9 cellular contexts compared by ENCODE assay signal in the genomic region with DNA sequence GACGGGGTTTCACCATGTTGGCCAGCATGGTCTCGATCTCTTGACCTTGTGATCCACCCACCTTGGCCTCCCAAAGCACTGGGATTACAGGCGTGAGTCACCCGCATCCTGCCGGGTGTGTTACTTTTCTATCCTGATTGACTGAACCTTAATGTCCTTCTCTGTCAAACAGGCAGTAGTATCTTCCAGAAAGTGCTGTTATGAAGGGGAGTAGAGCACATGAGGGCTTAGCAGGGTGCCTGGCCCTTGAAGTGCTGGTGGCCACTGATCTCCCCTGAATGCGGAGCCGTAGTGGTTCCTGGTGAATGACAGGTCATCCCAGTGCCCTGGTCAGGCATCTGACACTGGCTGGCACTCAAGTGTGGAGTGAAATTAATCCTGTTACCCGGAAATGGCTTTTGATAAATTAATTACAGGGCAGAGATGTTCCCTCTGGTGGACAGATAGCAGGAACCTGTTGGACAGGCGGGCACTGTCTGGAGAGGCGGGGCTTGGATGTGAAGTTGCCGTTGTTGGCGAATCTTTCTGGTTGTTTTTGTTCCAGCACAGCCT. TPM values are rescaled to one million over a fixed set of nuclear protein-coding genes. Genes with fewer than 3 reads are reported as not detected.
DNase-seq lines count a peak whose midpoint lies in the region; ATAC-seq and TF ChIP-seq lines count a peak whose summit lies in the region.
"Had no signal": no experiment of that assay in that cellular context is flagged by ENCODE, and none has a peak within 500 bp of the region (broad histone marks: within the 10 kb centered on the region; RNA-seq: fewer than 3 reads in every experiment).

No MANE protein-coding gene starts in this region.

- no peak overlapping the region for H3K4ac ChIP-seq in mesenchymal stem cell (ENCODE audit: low read depth in 1 of 2, low read length in 2 of 2)

- no peak for TF ChIP-seq CTCF in AG04450 (IDR thresholded peaks at IDR 0.05; ENCODE audit: low read depth, low read length)

- H3K23ac ChIP-seq in mesenchymal stem cell (ENCODE audit: low read length in 2 of 2), result no peak overlapping the region

- H3K79me1 ChIP-seq in mesenchymal stem cell (replicated peaks; ENCODE audit: low read length, poor library complexity, severe bottlenecking), result peaks cover 1% of the 10 kb centered on the region

- H3K9ac ChIP-seq in mesenchymal stem cell (ENCODE audit: low read length), result peak overlapping the region; percentile 55

- no peak overlapping the region for H3K18ac ChIP-seq in mesenchymal stem cell (ENCODE audit: low read depth in 1 of 2, low read length in 2 of 2)

- H3K27me3 Mint-ChIP-seq in IgD-negative memory B cell, result no peaks in the 10 kb centered on the region

- peaks cover 44 to 62% (median 56%) of the 10 kb centered on the region in 3 donors for H3K4me1 Mint-ChIP-seq in IgD-negative memory B cell

- peak overlapping the region in 1 of 4 donors; percentile 61 for H3K4me3 Mint-ChIP-seq in IgD-negative memory B cell

- ATAC-seq in GM18867 (IDR thresholded peaks at IDR 0.05; ENCODE audit: unreplicated experiment) (no peak), HG03378 (IDR thresholded peaks at IDR 0.05; ENCODE audit: unreplicated experiment) (no peak)

- no peaks in the 10 kb centered on the region for H3K36me3 Mint-ChIP-seq in IgD-negative memory B cell

- H3K9me3 Mint-ChIP-seq in IgD-negative memory B cell, result no peaks in the 10 kb centered on the region

- H2BK120ac ChIP-seq in mesenchymal stem cell (ENCODE audit: low read depth, low read length), result no peak overlapping the region

- DNase-seq in AG04450 (ENCODE audit: low read depth, low spot score) (no peak), caudate nucleus (lab: John Stamatoyannopoulos, UW) (peak in 2 of 61 donors; percentile 15 to 56), mesenchymal stem cell (no peak), iPS-NIHi11 (ENCODE audit: low spot score) (no peak), NCI-H1930 (lab: John Stamatoyannopoulos, UW) (no peak)

- H3K14ac ChIP-seq in mesenchymal stem cell (ENCODE audit: low read length in 2 of 2), result no peak overlapping the region

- H2BK15ac ChIP-seq in mesenchymal stem cell (ENCODE audit: low read depth, poor library complexity, severe bottlenecking), result no peak overlapping the region

- H3K9me3 ChIP-seq in AG04450 (ENCODE audit: control insufficient read depth, insufficient read depth, low read length) (no peaks in the 10 kb centered on the region; the same call in 1 of the 2 replicates), mesenchymal stem cell (ENCODE audit: control insufficient read depth, low read length) (no peaks in the 10 kb centered on the region)
- H3K9me3 ChIP-seq: neutrophil had no signal

- peak overlapping the region; percentile 26 for H3K4me2 ChIP-seq in mesenchymal stem cell (ENCODE audit: low read length, poor library complexity, severe bottlenecking)

- H2AFZ ChIP-seq in mesenchymal stem cell (ENCODE audit: low read depth, low read length), result no peak overlapping the region

- H3K27ac Mint-ChIP-seq in IgD-negative memory B cell, result peak overlapping the region; percentile 67 to 95 (median 74)

- H3K4me1 ChIP-seq in mesenchymal stem cell (ENCODE audit: control insufficient read depth, insufficient read depth, low read depth, low read length), result peaks cover 58% of the 10 kb centered on the region

- POLR2A ChIA-PET in AG04450 (lab: Yijun Ruan, JAX), result interaction anchor here (1.2 kb wide), 1 partner anchor 49 kb away, joined by 3 read pairs; no protein-coding TSS in a partner anchor

- CTCF ChIA-PET in AG04450 (lab: Charles Lee), result interaction anchor here (0.5 kb wide), 1 partner anchor 21 kb away, joined by 5 read pairs; no protein-coding TSS in a partner anchor

- no peak overlapping the region for H3K4me3 ChIP-seq in AG04450 (ENCODE audit: low read depth, low read length)
- no peak overlapping the region for H3K4me3 ChIP-seq in mesenchymal stem cell (ENCODE audit: insufficient read depth in 1 of 2, low read depth in 1 of 2, low read length in 2 of 2)

- H3K36me3 ChIP-seq in mesenchymal stem cell (ENCODE audit: control insufficient read depth in 1 of 2, insufficient read depth in 2 of 2, low read depth in 1 of 2, low read length in 2 of 2), result peaks cover 0 to 19% of the 10 kb centered on the region in 2 experiments

- H4K91ac ChIP-seq in mesenchymal stem cell (ENCODE audit: low read length), result no peak overlapping the region

- H2BK5ac ChIP-seq in mesenchymal stem cell (ENCODE audit: low read depth, low read length, poor library complexity, severe bottlenecking), result no peak overlapping the region

- H3K27me3 ChIP-seq in AG04450 (ENCODE audit: control insufficient read depth, insufficient read depth, low read length) (no peaks in the 10 kb centered on the region), mesenchymal stem cell (ENCODE audit: control insufficient read depth in 1 of 2, insufficient read depth in 1 of 2, low read length in 2 of 2) (no peaks in the 10 kb centered on the region)
- H3K27me3 ChIP-seq: neutrophil had no signal

- peak overlapping the region; percentile 83 for H3K27ac ChIP-seq in AG04450 (ENCODE audit: low read depth, low read length)
- peak overlapping the region; percentile 2 for H3K27ac ChIP-seq in caudate nucleus (ENCODE audit: low read depth, low read length)
- peak overlapping the region; percentile 99 for H3K27ac ChIP-seq in mesenchymal stem cell (ENCODE audit: low read length, poor library complexity, severe bottlenecking)
- H3K27ac ChIP-seq: neutrophil had no signal

- H2AK5ac ChIP-seq in mesenchymal stem cell (ENCODE audit: low read length, severe bottlenecking), result peak overlapping the region; percentile 86

- no peak overlapping the region for H4K8ac ChIP-seq in mesenchymal stem cell (ENCODE audit: low read length)

- H2BK12ac ChIP-seq in mesenchymal stem cell (ENCODE audit: low read length in 2 of 2), result no peak overlapping the region

- WGBS in mesenchymal stem cell, result 82% methylated on average over 7 of the region's 12 CpGs

RNA-seq across cellular contexts. Expression of gene PRRC2B, which starts 28.4 kb away (rescaled TPM):
- polyA plus RNA-seq in AG04450 (2011; rRNA removed) (31.8 and 37.3 TPM in 2 replicates), IgD-negative memory B cell (34.1 TPM)
- 70.2 and 78.0 TPM in 2 replicates for polyA minus RNA-seq in AG04450 (2011; rRNA and poly(A)+ RNA removed)
- polyA plus RNA-seq in mesenchymal stem cell (2013, experiment 1 of 2), result 55.8 TPM
- polyA plus RNA-seq in mesenchymal stem cell (2013, experiment 2 of 2), result 53.6 TPM

Comparison
In these comparisons a context has a peak if more than half of its experiments do, and no peak if none do; other contexts are left out.
1. H3K27ac ChIP-seq: peak in every context shown above with its lines; median percentile 99 in mesenchymal stem cell; 83 in AG04450; 2 in caudate nucleus.